ENCODE assay signal across 7 cellular contexts in genomic region chr7:130695840-130696239, GRCh38. TPM values are rescaled to one million over a fixed set of nuclear protein-coding genes. Genes with fewer than 3 reads are reported as not detected.
DNase-seq lines count a peak whose midpoint lies in the region; ATAC-seq and TF ChIP-seq lines count a peak whose summit lies in the region.

No MANE protein-coding gene starts in this region.

- TF ChIP-seq CTCF in GM13976 (IDR thresholded peaks at IDR 0.05; ENCODE audit: borderline replicate concordance, control extremely low read depth, extremely low read depth, insufficient read depth, missing control alignments) (peak; percentile 37), cardiac fibroblast (IDR thresholded peaks at IDR 0.05; ENCODE audit: low read depth, low read length) (peak; percentile 63), ovary (IDR thresholded peaks at IDR 0.05) (peak in 2 of 3 donors; percentile 26 to 48)

- no peak overlapping the region for H3K27ac ChIP-seq in ovary

- no peaks in the 10 kb centered on the region for H3K4me1 ChIP-seq in ovary (ENCODE audit: insufficient read depth)

- H3K9me3 ChIP-seq in ovary = no peaks in the 10 kb centered on the region

- ATAC-seq in HG02885 (IDR thresholded peaks at IDR 0.05; ENCODE audit: poor library complexity, unreplicated experiment) = no peak
- ATAC-seq in HG02678 (IDR thresholded peaks at IDR 0.05; ENCODE audit: unreplicated experiment) = no peak

- no peaks in the 10 kb centered on the region for H3K36me3 ChIP-seq in ovary

- 58 to 67% (median 65%) methylated on average over 2 of the region's 2 CpGs for WGBS in ovary, 3 donors

- in situ Hi-C loops in GM13976 (cut with MboI; ENCODE audit: low sequenced_read_pairs, unreplicated experiment) = no loop called here

- intact Hi-C loops in ovary (cut with DNase I) = no loop called here

- no peak for TF ChIP-seq EP300 in ovary (IDR thresholded peaks at IDR 0.05)

- DNase-seq in GM13976 (ENCODE audit: low spot score) = peak; percentile 46
- peak; percentile 4 for DNase-seq in NCI-H146 treated with DMSO at 0.1 percent for 48 hours (lab: John Stamatoyannopoulos, UW; ENCODE audit: unreplicated experiment)
- DNase-seq in cardiac fibroblast (ENCODE audit: low read depth in 2 of 2) = peak; percentile 61 to 64
- DNase-seq in ovary = no peak
- DNase-seq in activated CD4-positive, alpha-beta T cell treated with anti-CD3 and anti-CD28 coated beads, Interleukin-2, amount 50 U/mL, for 4 hours = no peak

- no peaks in the 10 kb centered on the region for H3K27me3 ChIP-seq in ovary

- TF ChIP-seq POLR2A in ovary (IDR thresholded peaks at IDR 0.05) = no peak

- H3K4me3 ChIP-seq in cardiac fibroblast (replicated peaks in 1 of 2; ENCODE audit: low read depth in 2 of 2, low read length in 2 of 2) (no peak overlapping the region), ovary (no peak overlapping the region)

RNA-seq across cellular contexts. Expression of gene TSGA13, which starts 9.5 kb away (rescaled TPM):
- total RNA-seq in ovary = not detected
- polyA plus RNA-seq in ovary = not detected

RNA-seq across cellular contexts. Expression of gene COPG2, which starts 27.3 kb away (rescaled TPM):
- 10 to 100 TPM; 23.8 to 64.1 (median 42.3) TPM for total RNA-seq in ovary
- 10 to 100 TPM; 25.3 to 51.4 TPM for polyA plus RNA-seq in ovary

RNA-seq across cellular contexts. Expression of gene KLF14, which starts 38.2 kb away (rescaled TPM):
- under 1 TPM in 5 of 7 donors, not detected in 2; 0.10 to 0.84 (median 0.30) TPM for total RNA-seq in ovary
- polyA plus RNA-seq in ovary = under 1 TPM in 1 of 2 donors, not detected in 1; 0.10 TPM

Comparison
In these comparisons a context has a peak if more than half of its experiments do, and no peak if none do; other contexts are left out.
1. DNase-seq: peak in GM13976 (single experiment), NCI-H146 treated with DMSO at 0.1 percent for 48 hours (single experiment) and cardiac fibroblast (2 of 2); none in ovary (0 of 5) and activated CD4-positive, alpha-beta T cell treated with anti-CD3 and anti-CD28 coated beads, Interleukin-2, amount 50 U/mL, for 4 hours (0 of 2).
2. Peak in every context shown above with its lines, with median percentiles within 50 percentile points of each other: CTCF ChIP-seq.